Comparison of ENCODE assay signal across 8 cellular contexts in genomic region chr10:3783313-3783689, GRCh38. TPM values are rescaled to one million over a fixed set of nuclear protein-coding genes. Genes with fewer than 3 reads are reported as not detected.
A peak's percentile ranks its signal among the peaks of the same experiment; 100 is the strongest.
DNase-seq lines count a peak whose midpoint lies in the region; ATAC-seq and TF ChIP-seq lines count a peak whose summit lies in the region.

No MANE protein-coding gene starts in this region.

- TF ChIP-seq CTCF in right atrium auricular region (IDR thresholded peaks at IDR 0.05) (no peak), retinal pigment epithelial cell (conservative IDR thresholded peaks at IDR 0.05; ENCODE audit: low read depth, low read length) (no peak)

- peak overlapping the region; percentile 100 for H3K9ac ChIP-seq in adipocyte (ENCODE audit: low read length)

- no peaks in the 10 kb centered on the region for H3K9me3 ChIP-seq in adipocyte (ENCODE audit: control insufficient read depth, low read length)
- no peaks in the 10 kb centered on the region for H3K9me3 ChIP-seq in right atrium auricular region

- no peaks in the 10 kb centered on the region for H3K27me3 ChIP-seq in adipocyte (replicated peaks; ENCODE audit: control insufficient read depth, insufficient read depth, low read length)
- no peaks in the 10 kb centered on the region for H3K27me3 ChIP-seq in right atrium auricular region

- H3K36me3 ChIP-seq in adipocyte (ENCODE audit: control insufficient read depth, insufficient read depth, low read length, severe bottlenecking) (peaks cover 37% of the 10 kb centered on the region), right atrium auricular region (peaks cover 59% of the 10 kb centered on the region)

- peak; percentile 21 for ATAC-seq in HG03159 (IDR thresholded peaks at IDR 0.05; ENCODE audit: unreplicated experiment)

- H3K4me1 ChIP-seq in adipocyte (ENCODE audit: control insufficient read depth, insufficient read depth, low read length) = peaks cover 43% of the 10 kb centered on the region
- peaks cover 0 to 44% of the 10 kb centered on the region in 2 donors for H3K4me1 ChIP-seq in right atrium auricular region

- H3K4me3 ChIP-seq in adipocyte (ENCODE audit: low read length) (peak overlapping the region; percentile 96), right atrium auricular region (peak overlapping the region; percentile 98 to 99), retinal pigment epithelial cell (ENCODE audit: low read length) (peak overlapping the region; percentile 90)

- peak; percentile 90 for DNase-seq in activated effector memory CD4-positive, alpha-beta T cell treated with anti-CD3 and anti-CD28 coated beads, Interleukin-2, amount 50 U/mL, for 16 hours
- no peak for DNase-seq in activated effector memory CD4-positive, alpha-beta T cell treated with Interleukin-2 at 50 U/mL for 16 hours
- DNase-seq in SK-N-DZ (ENCODE audit: low spot score) = peak; percentile 54
- DNase-seq in adipocyte (ENCODE audit: low read depth) = peak; percentile 85
- no peak for DNase-seq in right atrium auricular region (ENCODE audit: low spot score)
- no peak for DNase-seq in retinal pigment epithelial cell (ENCODE audit: low read depth)
- no peak for DNase-seq in dermis blood vessel endothelial cell

- H3K27ac ChIP-seq in right atrium auricular region = peak overlapping the region; percentile 100

RNA-seq across cellular contexts. Expression of gene KLF6, which starts 1.7 kb away (rescaled TPM):
- polyA plus RNA-seq in SK-N-DZ (2014; cell fraction: cytosol; rRNA removed) = 2.4 and 2.5 TPM in 2 replicates
- polyA plus RNA-seq in SK-N-DZ (2014; cell fraction: nucleus; rRNA removed) = 6.6 and 14.0 TPM in 2 replicates
- 10 to 100 TPM; 29.1 to 44.7 TPM for total RNA-seq in right atrium auricular region
- 101 and 205 TPM in 2 replicates for total RNA-seq in dermis blood vessel endothelial cell

Comparison
In these comparisons a context has a peak if more than half of its experiments do, and no peak if none do; other contexts are left out.
1. DNase-seq: peak in activated effector memory CD4-positive, alpha-beta T cell treated with anti-CD3 and anti-CD28 coated beads, Interleukin-2, amount 50 U/mL, for 16 hours (single experiment), SK-N-DZ (single experiment) and adipocyte (single experiment); none in activated effector memory CD4-positive, alpha-beta T cell treated with Interleukin-2 at 50 U/mL for 16 hours (single experiment), right atrium auricular region (single experiment), retinal pigment epithelial cell (single experiment) and dermis blood vessel endothelial cell (single experiment).
2. Peak in every context shown above with its lines, with median percentiles within 50 percentile points of each other: H3K4me3 ChIP-seq.